Comparison of ENCODE assay signal across 22 cellular contexts in genomic region chr13:99327133-99327532, GRCh38. TPM values are rescaled to one million over a fixed set of nuclear protein-coding genes. Genes with fewer than 3 reads are reported as not detected.
A peak's percentile ranks its signal among the peaks of the same experiment; 100 is the strongest.
DNase-seq lines count a peak whose midpoint lies in the region; ATAC-seq, FAIRE-seq and TF ChIP-seq lines count a peak whose summit lies in the region.
"Had no signal": no experiment of that assay in that cellular context is flagged by ENCODE, and none has a peak within 500 bp of the region (broad histone marks: within the 10 kb centered on the region; RNA-seq: fewer than 3 reads in every experiment).

No MANE protein-coding gene starts in this region.

- no peak for TF ChIP-seq POLR2A in K562 (conservative IDR thresholded peaks at IDR 0.05)

- peaks cover 72% of the 10 kb centered on the region for H3K4me1 Mint-ChIP-seq in activated naive CD8-positive, alpha-beta T cell (ENCODE audit: low read depth)
- peaks cover 57% of the 10 kb centered on the region for H3K4me1 Mint-ChIP-seq in activated naive CD8-positive, alpha-beta T cell treated with anti-CD3 and anti-CD28 coated beads for 36 hours

- intact Hi-C loops in OCI-LY7 (cut with micrococcal nuclease; ENCODE audit: unreplicated experiment) (no loop called here), K562 (cut with micrococcal nuclease) (no loop called here)

- H3K4me3 ChIP-seq in OCI-LY7 (ENCODE audit: low read depth, low read length, poor library complexity, severe bottlenecking) (no peak overlapping the region), K562 (no peak overlapping the region)
- H3K4me3 ChIP-seq: GM12878, SJSA1 had no signal

- H3K27me3 ChIP-seq in K562 (ENCODE audit: control insufficient read depth in 2 of 2, insufficient read depth in 2 of 2, low read length in 2 of 2) = no peaks in the 10 kb centered on the region
- H3K27me3 ChIP-seq: SJSA1 had no signal

- CTCF ChIA-PET in OCI-LY7 (lab: Charles Lee; ENCODE audit: unreplicated experiment) (no interaction called here), K562 (lab: Yijun Ruan, JAX; ENCODE audit: low intra/inter-chr PET ratio) (no interaction called here)

- WGBS in K562 (ENCODE audit: insufficient coverage, low coverage, missing lambda C conversion rate) = 7% methylated on average over 3 of the region's 3 CpGs

- TF ChIP-seq RAD21 in K562 (CRISPR knock-in tag; conservative IDR thresholded peaks at IDR 0.05 in 1 of 2, IDR thresholded peaks at IDR 0.05 in 1 of 2) = no peak

- H3K4me3 Mint-ChIP-seq in activated naive CD8-positive, alpha-beta T cell = no peak overlapping the region
- H3K4me3 Mint-ChIP-seq in activated naive CD8-positive, alpha-beta T cell treated with anti-CD3 and anti-CD28 coated beads for 36 hours = no peak overlapping the region

- H3K27ac Mint-ChIP-seq in activated naive CD8-positive, alpha-beta T cell = peak overlapping the region; percentile 68
- H3K27ac Mint-ChIP-seq in activated naive CD8-positive, alpha-beta T cell treated with anti-CD3 and anti-CD28 coated beads for 36 hours = no peak overlapping the region

- no peak for TF ChIP-seq CTCF in OCI-LY7 (conservative IDR thresholded peaks at IDR 0.05; ENCODE audit: low read length)
- no peak for TF ChIP-seq CTCF in K562 (IDR thresholded peaks at IDR 0.05 in 2 of 3, conservative IDR thresholded peaks at IDR 0.05 in 1 of 3; ENCODE audit: insufficient read depth in 2 of 3, low read depth in 1 of 3, low read length in 3 of 3)

- H3K4me1 ChIP-seq in OCI-LY7 (ENCODE audit: insufficient read depth, low read length, poor library complexity, severe bottlenecking) (peaks cover 33% of the 10 kb centered on the region), K562 (replicated peaks in 1 of 2; ENCODE audit: control insufficient read depth in 2 of 2, insufficient read depth in 2 of 2, low read length in 2 of 2) (peaks cover 8 to 54% of the 10 kb centered on the region in 2 experiments)
- H3K4me1 ChIP-seq: Caco-2 had no signal

- no peaks in the 10 kb centered on the region for H3K9me3 Mint-ChIP-seq in activated naive CD8-positive, alpha-beta T cell (ENCODE audit: low read depth)
- H3K9me3 Mint-ChIP-seq in activated naive CD8-positive, alpha-beta T cell treated with anti-CD3 and anti-CD28 coated beads for 36 hours = no peaks in the 10 kb centered on the region

- H3K27me3 Mint-ChIP-seq in activated naive CD8-positive, alpha-beta T cell = no peaks in the 10 kb centered on the region
- no peaks in the 10 kb centered on the region for H3K27me3 Mint-ChIP-seq in activated naive CD8-positive, alpha-beta T cell treated with anti-CD3 and anti-CD28 coated beads for 36 hours

- peaks cover 37% of the 10 kb centered on the region for H3K36me3 Mint-ChIP-seq in activated naive CD8-positive, alpha-beta T cell
- H3K36me3 Mint-ChIP-seq in activated naive CD8-positive, alpha-beta T cell treated with anti-CD3 and anti-CD28 coated beads for 36 hours = peaks cover 61% of the 10 kb centered on the region

- DNase-seq in activated naive CD8-positive, alpha-beta T cell treated with anti-CD3 and anti-CD28 coated beads for 36 hours = no peak
- DNase-seq in OCI-LY7 (ENCODE audit: low spot score) = no peak
- no peak for DNase-seq in K562 (ENCODE audit: extremely low read depth in 1 of 4, low spot score in 3 of 4)
- DNase-seq in mesenteric fat pad (ENCODE audit: low spot score) = no peak
- no peak for DNase-seq in NCI-H82 (lab: John Stamatoyannopoulos, UW)
- DNase-seq: Caco-2; DMS 273 treated with DMSO at 0.1 percent for 48 hours; DND-41; KBM-7; NCI-H1092; NCI-H1436; NCI-H2029; NCI-H2227 treated with DMSO at 0.1 percent for 48 hours; NCI-H510A; NK-92 treated with Interleukin-12 subunit alpha and Interleukin-12 subunit beta, amount 100 ng/mL, for 24 hours had no signal

- H4K20me1 ChIP-seq in OCI-LY7 (ENCODE audit: insufficient read depth, low read length) (peaks cover 3% of the 10 kb centered on the region; the same call in 1 of the 2 replicates), K562 (replicated peaks; ENCODE audit: control insufficient read depth, insufficient read depth, low read length) (no peaks in the 10 kb centered on the region)

- ATAC-seq in K562 (no peak), HG03457 (IDR thresholded peaks at IDR 0.05; ENCODE audit: unreplicated experiment) (no peak)
- ATAC-seq: GM12878, Right ventricle myocardium inferior had no signal

- H3K4me2 ChIP-seq in OCI-LY7 (ENCODE audit: low read length) = peak overlapping the region; percentile 68; the same call in 1 of the 2 replicates
- no peak overlapping the region; the same call in 1 of the 2 replicates for H3K4me2 ChIP-seq in K562 (ENCODE audit: insufficient read depth, low read length)

- H3K36me3 ChIP-seq in OCI-LY7 (ENCODE audit: insufficient read depth, low read length) = peaks cover 29% of the 10 kb centered on the region
- H3K36me3 ChIP-seq in K562 (ENCODE audit: control insufficient read depth, insufficient read depth, low read length) = peaks cover 14% of the 10 kb centered on the region

- in situ Hi-C loops in K562 (cut with MboI) = no loop called here

- H3K27ac ChIP-seq in OCI-LY7 (ENCODE audit: low read depth, low read length, poor library complexity, severe bottlenecking) (no peak overlapping the region), K562 (ENCODE audit: extremely low read depth, low read depth, low read length) (peak overlapping the region; percentile 58; the same call in 2 of the 3 replicates)
- H3K27ac ChIP-seq: C4-2B, SJSA1 had no signal

- H3K9ac ChIP-seq in K562 (ENCODE audit: insufficient read depth in 1 of 2, low read depth in 2 of 2, low read length in 2 of 2) = no peak overlapping the region

- BruUV-seq in OCI-LY7 (replicated peaks; lab: Mats Ljungman, UMichigan) (no TSS peak), K562 (replicated peaks; lab: Mats Ljungman, UMichigan) (no TSS peak)

- H2AFZ ChIP-seq in OCI-LY7 (ENCODE audit: low read length) (no peak overlapping the region), K562 (ENCODE audit: low read depth, low read length) (no peak overlapping the region)

- peaks cover 4% of the 10 kb centered on the region for H3K9me1 ChIP-seq in K562 (ENCODE audit: control insufficient read depth, insufficient read depth, low read length)

- POLR2A ChIA-PET in OCI-LY7 (lab: Charles Lee) = no interaction called here
- POLR2A ChIA-PET in K562 (lab: Yijun Ruan, JAX) = no interaction called here

- TF ChIP-seq EP300 in K562 (IDR thresholded peaks at IDR 0.05; ENCODE audit: low read length) = no peak

- FAIRE-seq in K562 (lab: Jason Lieb, UNC) = no peak
- FAIRE-seq: GM12878 had no signal

- H3K79me2 ChIP-seq in OCI-LY7 (ENCODE audit: insufficient read depth, low read depth, low read length) = no peaks in the 10 kb centered on the region
- 0 out of 3 replicates have a peak, but pooled peaks cover 6% of the 10 kb centered on the region for H3K79me2 ChIP-seq in K562 (ENCODE audit: control insufficient read depth, insufficient read depth, low read length)

- H3K9me3 ChIP-seq in OCI-LY7 (ENCODE audit: low read length) (no peaks in the 10 kb centered on the region), K562 (replicated peaks; ENCODE audit: control insufficient read depth, insufficient read depth, low read depth, low read length) (no peaks in the 10 kb centered on the region)
- H3K9me3 ChIP-seq: Caco-2, SJSA1 had no signal

- H3K9me2 ChIP-seq in OCI-LY7 (ENCODE audit: insufficient read depth, low read length) = no peaks in the 10 kb centered on the region

TF ChIP-seq in K562, 482 proteins besides CTCF, POLR2A, EP300 and RAD21 (continues in another document):
- TF ChIP-seq NFYB (IDR thresholded peaks at IDR 0.05; ENCODE audit: extremely low read depth, insufficient read length) (no peak), NCOA2 (IDR thresholded peaks at IDR 0.05; ENCODE audit: partially characterized antibody in 2 of 2) (no peak), ZNF511 (CRISPR knock-in tag; IDR thresholded peaks at IDR 0.05) (no peak)
- TF ChIP-seq, protein P1, sequence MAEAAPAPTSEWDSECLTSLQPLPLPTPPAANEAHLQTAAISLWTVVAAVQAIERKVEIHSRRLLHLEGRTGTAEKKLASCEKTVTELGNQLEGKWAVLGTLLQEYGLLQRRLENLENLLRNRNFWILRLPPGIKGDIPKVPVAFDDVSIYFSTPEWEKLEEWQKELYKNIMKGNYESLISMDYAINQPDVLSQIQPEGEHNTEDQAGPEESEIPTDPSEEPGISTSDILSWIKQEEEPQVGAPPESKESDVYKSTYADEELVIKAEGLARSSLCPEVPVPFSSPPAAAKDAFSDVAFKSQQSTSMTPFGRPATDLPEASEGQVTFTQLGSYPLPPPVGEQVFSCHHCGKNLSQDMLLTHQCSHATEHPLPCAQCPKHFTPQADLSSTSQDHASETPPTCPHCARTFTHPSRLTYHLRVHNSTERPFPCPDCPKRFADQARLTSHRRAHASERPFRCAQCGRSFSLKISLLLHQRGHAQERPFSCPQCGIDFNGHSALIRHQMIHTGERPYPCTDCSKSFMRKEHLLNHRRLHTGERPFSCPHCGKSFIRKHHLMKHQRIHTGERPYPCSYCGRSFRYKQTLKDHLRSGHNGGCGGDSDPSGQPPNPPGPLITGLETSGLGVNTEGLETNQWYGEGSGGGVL (CRISPR knock-in tag; IDR thresholded peaks at IDR 0.05) = no peak

RNA-seq across cellular contexts. Expression of gene GPR183, which starts 19.9 kb away (rescaled TPM):
- 1 to 10 TPM; 4.3 to 4.5 TPM for total RNA-seq in activated naive CD8-positive, alpha-beta T cell treated with anti-CD3 and anti-CD28 coated beads for 36 hours
- total RNA-seq in OCI-LY7 (2014; rRNA removed; shearing (Covaris generic)) = not detected in 2 replicates
- not detected in 2 replicates for total RNA-seq in OCI-LY7 (2022)
- total RNA-seq in K562 (2011; cell fraction: chromatin; rRNA removed; ENCODE audit: low replicate concordance) = 3.6 and 4.7 TPM in 2 replicates
- 2.6 and 4.0 TPM in 2 replicates for total RNA-seq in K562 (2011; cell fraction: nucleolus; rRNA removed)
- total RNA-seq in K562 (2011; cell fraction: nucleoplasm; rRNA removed) = 4.1 and 5.4 TPM in 2 replicates
- total RNA-seq in K562 (2014; rRNA removed) = 1.3 and 1.6 TPM in 2 replicates
- total RNA-seq in K562 (2014; rRNA removed; fragmentation: Illumina TruSeq; extraction: Trizol) = 2.9 and 3.5 TPM in 2 replicates
- total RNA-seq in K562 (2015; rRNA removed; fragmentation: Illumina TruSeq; extraction: Trizol) = 9.3 and 10.0 TPM in 2 replicates
- 2.3 TPM in 2 replicates for total RNA-seq in K562 (2021)
- 2.6 and 9.4 TPM in 2 replicates for polyA plus RNA-seq in K562 (2011; rRNA removed)
- 1.7 and 5.1 TPM in 2 replicates for polyA plus RNA-seq in K562 (2011; cell fraction: cytosol; rRNA removed)
- 0.97 and 2.6 TPM in 2 replicates for polyA plus RNA-seq in K562 (2011; cell fraction: nucleus; rRNA removed)
- polyA plus RNA-seq in K562 (2012) = 3.7 and 8.1 TPM in 2 replicates
- polyA plus RNA-seq in K562 (2014; fragmentation: Illumina TruSeq; extraction: Trizol) = 3.6 and 3.7 TPM in 2 replicates
- polyA plus RNA-seq in K562 (2014; fragmentation: Nextera tagmentation; extraction: Ambion mirVana) = 10 to 100 TPM in 1 of 2 experiments, 1 to 10 TPM in 1; 6.9 to 10.2 TPM
- polyA plus RNA-seq in K562 (2014; rRNA removed) = 1.9 and 2.5 TPM in 2 replicates
- 2.0 and 6.3 TPM in 2 replicates for polyA minus RNA-seq in K562 (2011; rRNA and poly(A)+ RNA removed)
- polyA minus RNA-seq in K562 (2011; cell fraction: cytosol; rRNA and poly(A)+ RNA removed) = 2.6 TPM in 1 of 2 replicates, not detected in the other
- 0.78 and 0.81 TPM in 2 replicates for polyA minus RNA-seq in K562 (2011; cell fraction: nucleus; rRNA and poly(A)+ RNA removed)
- 32.6 TPM for total RNA-seq in mesenteric fat pad
- total RNA-seq: A172, Caco-2 had no signal
